9 cellular contexts compared by ENCODE assay signal in the genomic region with DNA sequence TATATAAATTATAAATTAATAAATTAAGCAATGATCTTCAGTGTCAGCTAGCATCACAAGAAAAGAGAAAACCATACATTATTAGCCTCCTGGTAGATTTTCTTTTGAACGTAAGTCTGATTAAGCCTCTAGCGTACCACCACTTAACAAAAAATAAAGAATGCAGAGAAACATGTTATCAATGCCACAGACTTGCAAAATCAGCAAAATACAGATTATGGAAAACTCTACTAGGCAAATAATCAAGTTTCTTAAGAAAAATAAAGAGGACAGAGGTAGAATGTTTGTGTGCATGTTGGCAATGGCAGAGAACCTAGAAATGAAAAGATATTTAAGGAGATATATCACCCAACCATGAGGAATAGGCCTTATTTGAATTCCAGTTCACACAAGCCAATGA. TPM values are rescaled to one million over a fixed set of nuclear protein-coding genes. Genes with fewer than 3 reads are reported as not detected.
"Had no signal": no experiment of that assay in that cellular context is flagged by ENCODE, and none has a peak within 500 bp of the region (broad histone marks: within the 10 kb centered on the region; RNA-seq: fewer than 3 reads in every experiment).

No MANE protein-coding gene starts in this region.

- ATAC-seq: GM12878 had no signal

- FAIRE-seq: G401.6, GM12878, GM12891, GM12892, GM18507, GM19239 had no signal

- DNase-seq: GDM1, GF-D8 had no signal

- H3K4me3 ChIP-seq: GM12878 had no signal

RNA-seq across cellular contexts. Expression of a gene that starts 8.4 kb away (rescaled TPM):
- total RNA-seq: G401, GM12878 had no signal
